ENCODE assay signal across 1 cellular context in genomic region chr16:85667261-85667660, GRCh38.
TF ChIP-seq lines count a peak whose summit lies in the region.

No MANE protein-coding gene starts in this region.

TF ChIP-seq in K562, 482 proteins besides CTCF, POLR2A, EP300 and RAD21:
- no peak for TF ChIP-seq TFAP4 (CRISPR knock-in tag; IDR thresholded peaks at IDR 0.05; ENCODE audit: borderline replicate concordance)
- TF ChIP-seq MLX (CRISPR knock-in tag; conservative IDR thresholded peaks at IDR 0.05): no peak
- TF ChIP-seq PRDM10 (IDR thresholded peaks at IDR 0.05; ENCODE audit: partially characterized antibody): no peak
- peak; percentile 17 for TF ChIP-seq POLR2B (IDR thresholded peaks at IDR 0.05; ENCODE audit: low read depth, partially characterized antibody)
- no peak for TF ChIP-seq PURB (CRISPR knock-in tag; IDR thresholded peaks at IDR 0.05; ENCODE audit: low read depth)
- TF ChIP-seq CBX3 (IDR thresholded peaks at IDR 0.05; ENCODE audit: borderline replicate concordance in 1 of 2, low read length in 2 of 2): no peak
- TF ChIP-seq ZNF445 (CRISPR knock-in tag; IDR thresholded peaks at IDR 0.05; ENCODE audit: low read depth): no peak
- peak; percentile 80 for TF ChIP-seq RBM22 (IDR thresholded peaks at IDR 0.05; ENCODE audit: low read depth, low read length, poor library complexity, severe bottlenecking)
- TF ChIP-seq SAP30 (IDR thresholded peaks at IDR 0.05; ENCODE audit: borderline replicate concordance, insufficient read depth, low read depth, low read length, poor library complexity, severe bottlenecking): no peak
- no peak for TF ChIP-seq MYC (IDR thresholded peaks at IDR 0.05; ENCODE audit: low read depth, low read length)
- no peak for TF ChIP-seq MYC (CRISPR knock-in tag; IDR thresholded peaks at IDR 0.05; ENCODE audit: borderline replicate concordance, low read depth)
- TF ChIP-seq CBFA2T2 (conservative IDR thresholded peaks at IDR 0.05): no peak
- no peak for TF ChIP-seq ZNF584 (CRISPR knock-in tag; IDR thresholded peaks at IDR 0.05; ENCODE audit: low read depth)
- no peak for TF ChIP-seq DLX4 (CRISPR knock-in tag; IDR thresholded peaks at IDR 0.05)
- peak; percentile 48; the same call in 1 of the 2 replicates for TF ChIP-seq POLR2G (IDR thresholded peaks at IDR 0.05; ENCODE audit: low read depth, low read length)
- TF ChIP-seq ZNF830 (CRISPR knock-in tag; IDR thresholded peaks at IDR 0.05): no peak
- TF ChIP-seq ZNF24 (IDR thresholded peaks at IDR 0.05): no peak
- no peak for TF ChIP-seq TGIF2 (CRISPR knock-in tag; IDR thresholded peaks at IDR 0.05)
- TF ChIP-seq TAF7 (tag; IDR thresholded peaks at IDR 0.05): no peak
- no peak for TF ChIP-seq ZBTB17 (CRISPR knock-in tag; IDR thresholded peaks at IDR 0.05)
- TF ChIP-seq NBN (IDR thresholded peaks at IDR 0.05; ENCODE audit: low read depth): no peak
- no peak for TF ChIP-seq ZFX (CRISPR knock-in tag; IDR thresholded peaks at IDR 0.05)
- no peak for TF ChIP-seq ZNF583 (CRISPR knock-in tag; IDR thresholded peaks at IDR 0.05)
- no peak for TF ChIP-seq ZBTB7A (IDR thresholded peaks at IDR 0.05; ENCODE audit: borderline replicate concordance, control insufficient read depth, low read depth, low read length)
- TF ChIP-seq ARID3B (CRISPR knock-in tag; IDR thresholded peaks at IDR 0.05; ENCODE audit: borderline replicate concordance): no peak
- TF ChIP-seq PBX2 (CRISPR knock-in tag; IDR thresholded peaks at IDR 0.05; ENCODE audit: low read depth): no peak
- no peak for TF ChIP-seq PBX2 (tag; conservative IDR thresholded peaks at IDR 0.05; ENCODE audit: low read depth)
- TF ChIP-seq SUPT5H (IDR thresholded peaks at IDR 0.05): peak; percentile 44
- TF ChIP-seq FOXK1 (CRISPR knock-in tag; IDR thresholded peaks at IDR 0.05; ENCODE audit: borderline replicate concordance): no peak
- TF ChIP-seq KDM1A (IDR thresholded peaks at IDR 0.05): no peak
- TF ChIP-seq PHF21A (IDR thresholded peaks at IDR 0.05; ENCODE audit: borderline replicate concordance, low read depth): no peak
- no peak for TF ChIP-seq ESRRB (CRISPR knock-in tag; IDR thresholded peaks at IDR 0.05; ENCODE audit: borderline replicate concordance)
- TF ChIP-seq ZBTB33 (CRISPR knock-in tag; IDR thresholded peaks at IDR 0.05): no peak
- no peak for TF ChIP-seq PHF8 (IDR thresholded peaks at IDR 0.05; ENCODE audit: borderline replicate concordance, low read length)
- TF ChIP-seq BCLAF1 (IDR thresholded peaks at IDR 0.05; ENCODE audit: borderline replicate concordance in 1 of 2, control insufficient read depth in 1 of 2, low read depth in 2 of 2, low read length in 1 of 2): no peak
- no peak for TF ChIP-seq RBM17 (IDR thresholded peaks at IDR 0.05; ENCODE audit: borderline replicate concordance, low read depth, low read length)
- TF ChIP-seq FOXJ2 (tag; IDR thresholded peaks at IDR 0.05): no peak
